ENCODE assay signal across 1 cellular context in the genomic region with DNA sequence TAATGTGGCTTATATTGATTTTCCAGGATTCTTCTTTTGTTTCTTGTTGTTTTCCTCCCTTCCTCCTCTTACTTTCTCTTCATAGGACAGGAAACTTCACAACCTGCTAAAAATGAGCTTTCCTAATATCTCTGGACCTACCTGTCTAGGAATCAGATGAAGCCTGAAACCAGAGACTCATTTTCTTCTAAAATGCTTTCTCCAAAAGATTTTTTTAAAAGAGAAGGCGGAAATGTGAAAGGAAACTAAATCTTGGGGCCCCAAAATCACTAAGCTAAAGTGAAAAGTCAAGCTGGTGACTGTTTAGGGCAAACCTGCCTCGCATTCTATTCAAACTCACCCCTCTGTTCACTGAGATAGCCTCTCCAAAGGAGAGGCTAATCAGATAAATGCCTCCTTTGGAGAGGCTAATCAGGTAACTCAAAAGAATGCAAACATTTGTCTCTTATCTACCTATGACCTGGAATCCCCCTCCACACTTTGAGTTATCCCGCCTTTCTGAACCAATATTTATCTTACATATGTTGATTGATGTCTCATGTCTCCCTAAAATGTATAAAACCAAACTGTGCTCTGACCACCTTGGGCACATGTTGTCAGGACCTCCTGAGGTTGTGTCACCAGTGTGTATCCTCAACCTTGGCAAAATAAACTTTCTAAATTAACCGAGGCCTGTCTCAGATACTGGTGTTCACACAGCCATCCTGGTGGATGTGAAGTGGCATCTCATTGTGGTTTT.
TF ChIP-seq lines count a peak whose summit lies in the region.

No MANE protein-coding gene starts in this region.

TF ChIP-seq in K562, 482 proteins besides CTCF, POLR2A, EP300 and RAD21:
- TF ChIP-seq MEF2A (IDR thresholded peaks at IDR 0.05; ENCODE audit: control insufficient read depth, low read depth, low read length) (no peak), CBFA2T3 (IDR thresholded peaks at IDR 0.05) (peak; percentile 47; the same call in 1 of the 2 replicates)
